Comparison of ENCODE assay signal across 8 cellular contexts in genomic region chr1:100352267-100353072, GRCh38. TPM values are rescaled to one million over a fixed set of nuclear protein-coding genes. Genes with fewer than 3 reads are reported as not detected.
A peak's percentile ranks its signal among the peaks of the same experiment; 100 is the strongest.
DNase-seq lines count a peak whose midpoint lies in the region; ATAC-seq, FAIRE-seq and TF ChIP-seq lines count a peak whose summit lies in the region.

Gene CDC14A, plus strand, starts transcription at chr1:100352506. Its CDS starts 449 bp downstream, at chr1:100352955.

- H3K36me3 ChIP-seq in BLaER1 treated with 17β-estradiol and CSF1 and Interleukin-3, amounts not matched to agents 10 nM and 100 nM: peaks cover 3 to 26% (median 12%) of the 10 kb centered on the region in 11 experiments; a peak in 10 of 22 replicates
- H3K36me3 ChIP-seq in HepG2 (replicated peaks in 1 of 2; ENCODE audit: control insufficient read depth in 1 of 2, insufficient read depth in 2 of 2, low read length in 2 of 2): peaks cover 0 to 1% of the 10 kb centered on the region in 2 experiments; a peak in 1 of 5 replicates

- peaks cover 34 to 48% (median 40%) of the 10 kb centered on the region in 10 experiments for H3K4me1 ChIP-seq in BLaER1 treated with 17β-estradiol and CSF1 and Interleukin-3, amounts not matched to agents 10 nM and 100 nM
- H3K4me1 ChIP-seq in HepG2 (ENCODE audit: insufficient read depth, low read length): peaks cover 44% of the 10 kb centered on the region

- peaks cover 9% of the 10 kb centered on the region for H3K79me2 ChIP-seq in HepG2 (ENCODE audit: insufficient read depth, low read length)

- H3K9me3 ChIP-seq in BLaER1 treated with 17β-estradiol and CSF1 and Interleukin-3, amounts not matched to agents 10 nM and 100 nM (replicated peaks in 1 of 11): no peaks in the 10 kb centered on the region
- H3K9me3 ChIP-seq in HepG2 (ENCODE audit: low read length): no peaks in the 10 kb centered on the region

- H3K4me1 Mint-ChIP-seq in dendritic cell treated with granulocyte-macrophage colony-stimulating factor and Interleukin-4, amounts not matched to agents 40 ng/mL and 50 ng/mL, for 4 days (ENCODE audit: low read depth): peaks cover 46% of the 10 kb centered on the region

- DNase-seq in NCI-H526 treated with DMSO at 0.1 percent for 48 hours (lab: John Stamatoyannopoulos, UW) (peak; percentile 93), HepG2 (ENCODE audit: low spot score) (peak; percentile 84)
- peak; percentile 83 for DNase-seq in activated CD4-positive, alpha-beta T cell treated with anti-CD3 and anti-CD28 coated beads, Interleukin-2, amount 50 U/mL, for 1 hour
- DNase-seq in stimulated activated CD4-positive, alpha-beta T cell treated with anti-CD3 and anti-CD28 coated beads, Interleukin-4, amount 100 ng/mL, for 1 hour: peak; percentile 79

- peak within 1 kb of the TSS; percentile 83 to 95 (median 92) for H3K9ac ChIP-seq in BLaER1 treated with 17β-estradiol and CSF1 and Interleukin-3, amounts not matched to agents 10 nM and 100 nM
- H3K9ac ChIP-seq in HepG2 (ENCODE audit: insufficient read depth, low read depth, low read length): peak within 1 kb of the TSS; percentile 80

- POLR2A ChIA-PET in HepG2 (lab: Yijun Ruan, JAX): interaction anchor here (1.1 to 2.3 kb wide), 6 partner anchors 10 to 103 kb away, joined by 3 to 13 read pairs (median 6); partner anchors contain the start of genes DBT and RTCA

- no peaks in the 10 kb centered on the region for H3K9me3 Mint-ChIP-seq in dendritic cell treated with granulocyte-macrophage colony-stimulating factor and Interleukin-4, amounts not matched to agents 40 ng/mL and 50 ng/mL, for 4 days

- in situ Hi-C loops in HepG2 (cut with HindIII; ENCODE audit: extremely low pct_ligation_motif_present, low pct_unique_long_range_greater_than_20kb): loop anchor here (5.0 kb wide), 1 partner anchor 85 kb away; the partner anchor contains the start of gene RTCA

- ATAC-seq in GM19324 (IDR thresholded peaks at IDR 0.05; ENCODE audit: low FRiP score, unreplicated experiment) (peak; percentile 67), HG03469 (IDR thresholded peaks at IDR 0.05; ENCODE audit: unreplicated experiment) (peak; percentile 48), HepG2 (peak; percentile 83)

- TF ChIP-seq RAD21 in HepG2 (CRISPR knock-in tag; IDR thresholded peaks at IDR 0.05): no peak

- peak within 1 kb of the TSS; percentile 89 for H3K27ac Mint-ChIP-seq in dendritic cell treated with granulocyte-macrophage colony-stimulating factor and Interleukin-4, amounts not matched to agents 40 ng/mL and 50 ng/mL, for 4 days

- TF ChIP-seq EP300 in HepG2 (IDR thresholded peaks at IDR 0.05; ENCODE audit: low read depth in 2 of 2, low read length in 2 of 2): no peak
- no peak for TF ChIP-seq EP300 in HepG2 (CRISPR knock-in tag; IDR thresholded peaks at IDR 0.05; ENCODE audit: borderline replicate concordance)

- TF ChIP-seq CTCF in HepG2 (CRISPR knock-in tag; IDR thresholded peaks at IDR 0.05): 0 out of 2 replicates have a peak, but pooled peaks have one; percentile 0

- no peaks in the 10 kb centered on the region for H3K27me3 ChIP-seq in BLaER1 treated with 17β-estradiol and CSF1 and Interleukin-3, amounts not matched to agents 10 nM and 100 nM
- H3K27me3 ChIP-seq in HepG2 (ENCODE audit: control insufficient read depth in 1 of 2, insufficient read depth in 2 of 2, low read length in 2 of 2): no peaks in the 10 kb centered on the region; a peak in 1 of 5 replicates

- H3K36me3 Mint-ChIP-seq in dendritic cell treated with granulocyte-macrophage colony-stimulating factor and Interleukin-4, amounts not matched to agents 40 ng/mL and 50 ng/mL, for 4 days (ENCODE audit: low read depth): peaks cover 29% of the 10 kb centered on the region

- no peaks in the 10 kb centered on the region for H3K27me3 Mint-ChIP-seq in dendritic cell treated with granulocyte-macrophage colony-stimulating factor and Interleukin-4, amounts not matched to agents 40 ng/mL and 50 ng/mL, for 4 days

- peak within 1 kb of the TSS; percentile 91 for H3K4me3 Mint-ChIP-seq in dendritic cell treated with granulocyte-macrophage colony-stimulating factor and Interleukin-4, amounts not matched to agents 40 ng/mL and 50 ng/mL, for 4 days

- CTCF ChIA-PET in HepG2 (lab: Yijun Ruan, JAX; ENCODE audit: low intra/inter-chr PET ratio, low total read pairs): no interaction called here

- H2AFZ ChIP-seq in HepG2 (ENCODE audit: low read length): peak within 1 kb of the TSS; percentile 97

- H3K27ac ChIP-seq in BLaER1 treated with 17β-estradiol and CSF1 and Interleukin-3, amounts not matched to agents 10 nM and 100 nM: peak within 1 kb of the TSS; percentile 76 to 92 (median 89)
- H3K27ac ChIP-seq in HepG2 (ENCODE audit: extremely low read length, insufficient read depth, low read length): peak within 1 kb of the TSS; percentile 95

- intact Hi-C loops in dendritic cell treated with granulocyte-macrophage colony-stimulating factor and Interleukin-4, amounts not matched to agents 40 ng/mL and 50 ng/mL, for 4 days (cut with micrococcal nuclease): loop anchor here (1.0 to 5.0 kb wide), 4 partner anchors 86 to 545 kb away; partner anchors contain the start of genes DBT, RTCA, SASS6 and SLC30A7
- intact Hi-C loops in HepG2 (cut with micrococcal nuclease; ENCODE audit: unreplicated experiment): loop anchor here (5.0 to 10.0 kb wide), 6 partner anchors 100 to 595 kb away; partner anchors contain the start of genes EXTL2, SASS6, SLC30A7 and TRMT13

- H4K20me1 ChIP-seq in BLaER1 treated with 17β-estradiol and CSF1 and Interleukin-3, amounts not matched to agents 10 nM and 100 nM: peaks cover 0 to 28% (median 17%) of the 10 kb centered on the region in 11 experiments; a peak in 8 of 22 replicates
- no peaks in the 10 kb centered on the region for H4K20me1 ChIP-seq in HepG2 (ENCODE audit: insufficient read depth, low read length)

- peak; percentile 76 to 81; a peak in 3 of 4 replicates for TF ChIP-seq POLR2A in HepG2 (IDR thresholded peaks at IDR 0.05; ENCODE audit: insufficient read depth in 1 of 2, low read depth in 2 of 2, low read length in 2 of 2)

- BruUV-seq in HepG2 (replicated peaks; lab: Mats Ljungman, UMichigan): no TSS peak

- peak within 1 kb of the TSS; percentile 78 to 100 (median 92) for H3K4me3 ChIP-seq in BLaER1 treated with 17β-estradiol and CSF1 and Interleukin-3, amounts not matched to agents 10 nM and 100 nM
- H3K4me3 ChIP-seq in HepG2 (replicated peaks in 1 of 3; ENCODE audit: insufficient read depth in 1 of 3, low read depth in 2 of 3, low read length in 3 of 3): peak within 1 kb of the TSS; percentile 85 to 94 (median 89)

- H3K4me2 ChIP-seq in BLaER1 treated with 17β-estradiol and CSF1 and Interleukin-3, amounts not matched to agents 10 nM and 100 nM: peak within 1 kb of the TSS; percentile 86 to 96 (median 91)
- H3K4me2 ChIP-seq in HepG2 (ENCODE audit: low read depth, low read length): peak within 1 kb of the TSS; percentile 89

- FAIRE-seq in HepG2 (lab: Jason Lieb, UNC): peak; percentile 21

- 1% methylated on average over 29 of the region's 65 CpGs for WGBS in HepG2 (ENCODE audit: low lambda C conversion rate)

TF ChIP-seq in HepG2, 621 proteins besides CTCF, POLR2A, EP300 and RAD21 (continues in another document):
- TF ChIP-seq DDIT3 (CRISPR knock-in tag; IDR thresholded peaks at IDR 0.05): no peak
- 0 out of 2 replicates have a peak, but pooled peaks have one; percentile 60 for TF ChIP-seq ZNF572 (CRISPR knock-in tag; IDR thresholded peaks at IDR 0.05)
- no peak for TF ChIP-seq ZNF549 (CRISPR knock-in tag; IDR thresholded peaks at IDR 0.05)
- TF ChIP-seq ATRX (CRISPR knock-in tag; IDR thresholded peaks at IDR 0.05; ENCODE audit: borderline replicate concordance): no peak
- TF ChIP-seq ZNF589 (CRISPR knock-in tag; conservative IDR thresholded peaks at IDR 0.05): no peak
- TF ChIP-seq FOSL1 (CRISPR knock-in tag; IDR thresholded peaks at IDR 0.05; ENCODE audit: borderline replicate concordance): no peak
- no peak for TF ChIP-seq ZNF414 (CRISPR knock-in tag; IDR thresholded peaks at IDR 0.05)
- TF ChIP-seq TBX3 (IDR thresholded peaks at IDR 0.05; ENCODE audit: borderline replicate concordance): no peak
- 0 out of 2 replicates have a peak, but pooled peaks have one; percentile 30 for TF ChIP-seq ZNF616 (CRISPR knock-in tag; IDR thresholded peaks at IDR 0.05; ENCODE audit: low read depth)

RNA-seq across cellular contexts. Expression of gene CDC14A, which starts in this region (rescaled TPM):
- 3.3 and 4.9 TPM in 2 replicates for total RNA-seq in HepG2 (2016; rRNA removed; fragmentation: Illumina TruSeq; extraction: Trizol)
- 1.9 and 2.0 TPM in 2 replicates for total RNA-seq in HepG2 (2016; cell fraction: cytosol; rRNA removed; fragmentation: Illumina TruSeq; extraction: Trizol; ENCODE audit: low read depth)
- 2.9 and 4.9 TPM in 2 replicates for total RNA-seq in HepG2 (2016; cell fraction: insoluble cytoplasmic fraction; rRNA removed; fragmentation: Illumina TruSeq; extraction: Trizol)
- total RNA-seq in HepG2 (2016; cell fraction: membrane; rRNA removed; fragmentation: Illumina TruSeq; extraction: Trizol): 1.7 and 2.1 TPM in 2 replicates
- 11.3 and 12.9 TPM in 2 replicates for total RNA-seq in HepG2 (2016; cell fraction: nucleus; rRNA removed; fragmentation: Illumina TruSeq; extraction: Trizol)
- 2.4 and 2.8 TPM in 2 replicates for polyA plus RNA-seq in HepG2 (2011; rRNA removed)
- 1.4 and 1.9 TPM in 2 replicates for polyA plus RNA-seq in HepG2 (2011; cell fraction: cytosol; rRNA removed)
- polyA plus RNA-seq in HepG2 (2011; cell fraction: nucleus; rRNA removed): 3.7 TPM in 2 replicates
- 1.8 and 2.5 TPM in 2 replicates for polyA plus RNA-seq in HepG2 (2012)
- polyA plus RNA-seq in HepG2 (2016; cell fraction: cytosol; fragmentation: Illumina TruSeq; extraction: Trizol; ENCODE audit: low read depth): 0.10 and 0.17 TPM in 2 replicates
- 2.7 and 3.1 TPM in 2 replicates for polyA plus RNA-seq in HepG2 (2016; cell fraction: insoluble cytoplasmic fraction; fragmentation: Illumina TruSeq; extraction: Trizol; ENCODE audit: low read depth)
- 0.52 and 0.74 TPM in 2 replicates for polyA plus RNA-seq in HepG2 (2016; cell fraction: membrane; fragmentation: Illumina TruSeq; extraction: Trizol; ENCODE audit: low read depth)
- 4.3 and 5.8 TPM in 2 replicates for polyA plus RNA-seq in HepG2 (2016; cell fraction: nucleus; fragmentation: Illumina TruSeq; extraction: Trizol; ENCODE audit: insufficient read depth, low read depth)
- 1.9 and 2.2 TPM in 2 replicates for polyA minus RNA-seq in HepG2 (2011; rRNA and poly(A)+ RNA removed; ENCODE audit: low replicate concordance)
- 3.2 and 4.2 TPM in 2 replicates for polyA minus RNA-seq in HepG2 (2011; cell fraction: cytosol; rRNA and poly(A)+ RNA removed)
- 27.4 and 27.6 TPM in 2 replicates for polyA minus RNA-seq in HepG2 (2011; cell fraction: nucleus; rRNA and poly(A)+ RNA removed)

Comparison
In these comparisons a context has a peak if more than half of its experiments do, and no peak if none do; other contexts are left out.
1. Peak in every context shown above with its lines: DNase-seq, ATAC-seq, H3K4me3 ChIP-seq and H3K27ac ChIP-seq.